ENCODE assay signal across 12 cellular contexts in genomic region chr19:44904426-44904994, GRCh38. TPM values are rescaled to one million over a fixed set of nuclear protein-coding genes. Genes with fewer than 3 reads are reported as not detected.
A peak's percentile ranks its signal among the peaks of the same experiment; 100 is the strongest.
DNase-seq lines count a peak whose midpoint lies in the region; ATAC-seq, FAIRE-seq and TF ChIP-seq lines count a peak whose summit lies in the region.
"Had no signal": no experiment of that assay in that cellular context is flagged by ENCODE, and none has a peak within 500 bp of the region (broad histone marks: within the 10 kb centered on the region; RNA-seq: fewer than 3 reads in every experiment).

No MANE protein-coding gene starts in this region.

- H3K4me1 Mint-ChIP-seq in WTC11 = peaks cover 21% of the 10 kb centered on the region

- H3K4me2 ChIP-seq in HepG2 (ENCODE audit: low read depth, low read length) = peak overlapping the region; percentile 88

- TF ChIP-seq RAD21 in HepG2 (CRISPR knock-in tag; IDR thresholded peaks at IDR 0.05) = peak; percentile 37; the same call in 1 of the 2 replicates

- TF ChIP-seq EP300 in HepG2 (IDR thresholded peaks at IDR 0.05; ENCODE audit: low read depth in 2 of 2, low read length in 2 of 2) (no peak), HepG2 (CRISPR knock-in tag; IDR thresholded peaks at IDR 0.05; ENCODE audit: borderline replicate concordance) (no peak)

- H3K4me3 Mint-ChIP-seq in WTC11 = peak overlapping the region; percentile 99

- no peak for FAIRE-seq in HepG2 (lab: Jason Lieb, UNC)
- FAIRE-seq: urothelium cell line had no signal

- peaks cover 14% of the 10 kb centered on the region for H4K20me1 ChIP-seq in HepG2 (ENCODE audit: insufficient read depth, low read length)

- peaks cover 46% of the 10 kb centered on the region for H3K4me1 ChIP-seq in HepG2 (ENCODE audit: insufficient read depth, low read length)
- H3K4me1 ChIP-seq in SJCRH30 = 0 out of 2 replicates have a peak, but pooled peaks cover 3% of the 10 kb centered on the region

- H3K27me3 Mint-ChIP-seq in WTC11 (ENCODE audit: low read depth) = no peaks in the 10 kb centered on the region

- H3K9ac ChIP-seq in HepG2 (ENCODE audit: insufficient read depth, low read depth, low read length) = peak overlapping the region; percentile 87

- no peaks in the 10 kb centered on the region for H3K9me3 Mint-ChIP-seq in WTC11

- H3K27me3 ChIP-seq in BJ (ENCODE audit: control insufficient read depth, insufficient read depth, low read length) (peaks cover 3% of the 10 kb centered on the region), HepG2 (ENCODE audit: control insufficient read depth in 1 of 2, insufficient read depth in 2 of 2, low read length in 2 of 2) (no peaks in the 10 kb centered on the region; a peak in 1 of 5 replicates), SJCRH30 (no peaks in the 10 kb centered on the region)

- H3K36me3 ChIP-seq in BJ (ENCODE audit: control insufficient read depth, insufficient read depth, low read length) = peaks cover 14% of the 10 kb centered on the region
- H3K36me3 ChIP-seq in HepG2 (replicated peaks in 1 of 2; ENCODE audit: control insufficient read depth in 1 of 2, insufficient read depth in 2 of 2, low read length in 2 of 2) = peaks cover 24 to 50% of the 10 kb centered on the region in 2 experiments
- peaks cover 26% of the 10 kb centered on the region for H3K36me3 ChIP-seq in SJCRH30

- TF ChIP-seq CTCF in BJ (IDR thresholded peaks at IDR 0.05; ENCODE audit: insufficient read depth, low read depth, low read length) = 0 out of 2 replicates have a peak, but pooled peaks have one; percentile 27
- no peak for TF ChIP-seq CTCF in WTC11 (IDR thresholded peaks at IDR 0.05)
- TF ChIP-seq CTCF in HepG2 (CRISPR knock-in tag; IDR thresholded peaks at IDR 0.05) = peak; percentile 66

- in situ Hi-C loops in HepG2 (cut with HindIII; ENCODE audit: extremely low pct_ligation_motif_present, low pct_unique_long_range_greater_than_20kb) = no loop called here

- intact Hi-C loops in HepG2 (cut with micrococcal nuclease; ENCODE audit: unreplicated experiment) = no loop called here

- no TSS peak for BruUV-seq in HepG2 (replicated peaks; lab: Mats Ljungman, UMichigan)

- 0 out of 2 replicates have a peak, but pooled peaks have one; percentile 1 for ATAC-seq in WTC11
- peak; percentile 23 for ATAC-seq in HepG2

- H3K27ac ChIP-seq in HepG2 (ENCODE audit: extremely low read length, insufficient read depth, low read length) (peak overlapping the region; percentile 90), SJCRH30 (no peak overlapping the region)
- H3K27ac ChIP-seq: neutrophil had no signal

- POLR2A ChIA-PET in BJ (lab: Charles Lee) = no interaction called here
- POLR2A ChIA-PET in WTC11 (lab: Charles Lee) = interaction anchor here (0.6 to 2.9 kb wide), 7 partner anchors 11 to 274 kb away, joined by 3 to 17 read pairs (median 8); partner anchors contain the start of genes APOC1, BLOC1S3, NECTIN2 and RELB
- POLR2A ChIA-PET in HepG2 (lab: Yijun Ruan, JAX) = interaction anchor here (0.5 to 14.7 kb wide), 24 partner anchors 9 to 187 kb away, joined by 3 to 317 read pairs (median 6); partner anchors contain the start of genes APOC1, APOC2, CLASRP and CLPTM1

- H3K9me3 ChIP-seq in HepG2 (ENCODE audit: low read length) (no peaks in the 10 kb centered on the region), SJCRH30 (replicated peaks) (no peaks in the 10 kb centered on the region)
- H3K9me3 ChIP-seq: neutrophil had no signal

- DNase-seq in BJ (ENCODE audit: low read depth) = no peak
- DNase-seq in WTC11 (ENCODE audit: low spot score) = peak; percentile 67
- DNase-seq in HepG2 (ENCODE audit: low spot score) = peak; percentile 34
- no peak for DNase-seq in cerebellar nuclear complex (lab: John Stamatoyannopoulos, UW)
- no peak for DNase-seq in activated CD4-positive, CD25-positive, alpha-beta regulatory T cell (lab: John Stamatoyannopoulos, UW)
- no peak for DNase-seq in C1 segment of cervical spinal cord (lab: John Stamatoyannopoulos, UW)
- DNase-seq in SJCRH30 = no peak
- DNase-seq: activated gamma-delta T cell treated with Interleukin-2 at 50 U/mL for 16 hours had no signal

- H3K36me3 Mint-ChIP-seq in WTC11 = peaks cover 39% of the 10 kb centered on the region

- H2AFZ ChIP-seq in HepG2 (ENCODE audit: low read length) = no peak overlapping the region

- 49% methylated on average over 9 of the region's 12 CpGs for WGBS in HepG2 (ENCODE audit: low lambda C conversion rate)

- CTCF ChIA-PET in BJ (lab: Yijun Ruan, JAX) (interaction anchor here (0.6 to 6.6 kb wide), 19 partner anchors 9 to 435 kb away, joined by 3 to 151 read pairs (median 4); partner anchors contain the start of genes APOC1, CLPTM1, IGSF23 and KLC3), WTC11 (lab: Charles Lee) (interaction anchor here (0.6 to 4.7 kb wide), 28 partner anchors 8 to 334 kb away, joined by 3 to 54 read pairs (median 4); partner anchors contain the start of genes APOC1, APOC2, CLPTM1 and PPP1R37), HepG2 (lab: Yijun Ruan, JAX; ENCODE audit: low intra/inter-chr PET ratio, low total read pairs) (interaction anchor here (1.3 to 3.6 kb wide), 3 partner anchors 20 to 51 kb away, joined by 3 to 51 read pairs (median 4); no protein-coding TSS in a partner anchor)

- peaks cover 24% of the 10 kb centered on the region for H3K79me2 ChIP-seq in HepG2 (ENCODE audit: insufficient read depth, low read length)

- TF ChIP-seq POLR2A in GM19099 (IDR thresholded peaks at IDR 0.05; ENCODE audit: extremely low read depth, insufficient read length, low read depth) = peak; percentile 9
- TF ChIP-seq POLR2A in HepG2 (IDR thresholded peaks at IDR 0.05; ENCODE audit: insufficient read depth in 1 of 2, low read depth in 2 of 2, low read length in 2 of 2) = peak; percentile 34 to 50; a peak in 3 of 4 replicates

- peak overlapping the region; percentile 88 for H3K27ac Mint-ChIP-seq in WTC11

- no peak overlapping the region for H3K4me3 ChIP-seq in BJ (ENCODE audit: low read depth, low read length)
- H3K4me3 ChIP-seq in HepG2 (replicated peaks in 1 of 3; ENCODE audit: insufficient read depth in 1 of 3, low read depth in 2 of 3, low read length in 3 of 3) = peak overlapping the region; percentile 1 to 93 (median 87)
- H3K4me3 ChIP-seq in SJCRH30 = no peak overlapping the region

RNA-seq across cellular contexts. Expression of gene APOE, which starts 1.1 kb away (rescaled TPM):
- polyA plus RNA-seq in BJ (2011; rRNA removed) = 2.8 and 3.6 TPM in 2 replicates
- not detected in 2 replicates for polyA minus RNA-seq in BJ (2011; rRNA and poly(A)+ RNA removed)
- total RNA-seq in WTC11 (2021) = 815 to 837 TPM (median 824 TPM) in 3 replicates
- 458 and 1,328 TPM in 2 replicates for total RNA-seq in HepG2 (2016; rRNA removed; fragmentation: Illumina TruSeq; extraction: Trizol)
- 159 and 166 TPM in 2 replicates for total RNA-seq in HepG2 (2016; cell fraction: cytosol; rRNA removed; fragmentation: Illumina TruSeq; extraction: Trizol; ENCODE audit: low read depth)
- 502 and 1,332 TPM in 2 replicates for total RNA-seq in HepG2 (2016; cell fraction: insoluble cytoplasmic fraction; rRNA removed; fragmentation: Illumina TruSeq; extraction: Trizol)
- 224 and 230 TPM in 2 replicates for total RNA-seq in HepG2 (2016; cell fraction: membrane; rRNA removed; fragmentation: Illumina TruSeq; extraction: Trizol)
- total RNA-seq in HepG2 (2016; cell fraction: nucleus; rRNA removed; fragmentation: Illumina TruSeq; extraction: Trizol) = 800 and 999 TPM in 2 replicates
- polyA plus RNA-seq in HepG2 (2011; rRNA removed) = 1,470 and 1,944 TPM in 2 replicates
- 2,997 and 3,700 TPM in 2 replicates for polyA plus RNA-seq in HepG2 (2011; cell fraction: cytosol; rRNA removed)
- 1,674 and 2,058 TPM in 2 replicates for polyA plus RNA-seq in HepG2 (2011; cell fraction: nucleus; rRNA removed)
- 709 and 938 TPM in 2 replicates for polyA plus RNA-seq in HepG2 (2012)
- 177 and 191 TPM in 2 replicates for polyA plus RNA-seq in HepG2 (2016; cell fraction: cytosol; fragmentation: Illumina TruSeq; extraction: Trizol; ENCODE audit: low read depth)
- 450 and 491 TPM in 2 replicates for polyA plus RNA-seq in HepG2 (2016; cell fraction: insoluble cytoplasmic fraction; fragmentation: Illumina TruSeq; extraction: Trizol; ENCODE audit: low read depth)
- polyA plus RNA-seq in HepG2 (2016; cell fraction: membrane; fragmentation: Illumina TruSeq; extraction: Trizol; ENCODE audit: low read depth) = 185 and 190 TPM in 2 replicates
- 1,533 and 1,741 TPM in 2 replicates for polyA plus RNA-seq in HepG2 (2016; cell fraction: nucleus; fragmentation: Illumina TruSeq; extraction: Trizol; ENCODE audit: insufficient read depth, low read depth)
- 0.40 and 224 TPM in 2 replicates for polyA minus RNA-seq in HepG2 (2011; rRNA and poly(A)+ RNA removed; ENCODE audit: low replicate concordance)
- polyA minus RNA-seq in HepG2 (2011; cell fraction: cytosol; rRNA and poly(A)+ RNA removed) = 272 and 395 TPM in 2 replicates
- polyA minus RNA-seq in HepG2 (2011; cell fraction: nucleus; rRNA and poly(A)+ RNA removed) = 73.5 and 101 TPM in 2 replicates
- total RNA-seq in SJCRH30 (2014; rRNA removed; shearing (Covaris generic)) = 4.5 and 6.5 TPM in 2 replicates

RNA-seq across cellular contexts. Expression of gene APOC1, which starts 9.9 kb away (rescaled TPM):
- polyA plus RNA-seq in BJ (2011; rRNA removed) = 3.8 and 4.9 TPM in 2 replicates
- polyA minus RNA-seq in BJ (2011; rRNA and poly(A)+ RNA removed) = 2.2 TPM in 1 of 2 replicates, not detected in the other
- total RNA-seq in WTC11 (2021) = 76.2 to 101 TPM (median 86.5 TPM) in 3 replicates
- 417 and 600 TPM in 2 replicates for total RNA-seq in HepG2 (2016; rRNA removed; fragmentation: Illumina TruSeq; extraction: Trizol)
- total RNA-seq in HepG2 (2016; cell fraction: cytosol; rRNA removed; fragmentation: Illumina TruSeq; extraction: Trizol; ENCODE audit: low read depth) = 534 and 640 TPM in 2 replicates
- 415 and 575 TPM in 2 replicates for total RNA-seq in HepG2 (2016; cell fraction: insoluble cytoplasmic fraction; rRNA removed; fragmentation: Illumina TruSeq; extraction: Trizol)
- total RNA-seq in HepG2 (2016; cell fraction: membrane; rRNA removed; fragmentation: Illumina TruSeq; extraction: Trizol) = 550 and 704 TPM in 2 replicates
- 303 and 371 TPM in 2 replicates for total RNA-seq in HepG2 (2016; cell fraction: nucleus; rRNA removed; fragmentation: Illumina TruSeq; extraction: Trizol)
- 1,235 and 1,480 TPM in 2 replicates for polyA plus RNA-seq in HepG2 (2011; rRNA removed)
- polyA plus RNA-seq in HepG2 (2011; cell fraction: cytosol; rRNA removed) = 789 and 856 TPM in 2 replicates
- polyA plus RNA-seq in HepG2 (2011; cell fraction: nucleus; rRNA removed) = 221 and 239 TPM in 2 replicates
- 609 and 1,000 TPM in 2 replicates for polyA plus RNA-seq in HepG2 (2012)
- polyA plus RNA-seq in HepG2 (2016; cell fraction: cytosol; fragmentation: Illumina TruSeq; extraction: Trizol; ENCODE audit: low read depth) = 629 and 790 TPM in 2 replicates
- polyA plus RNA-seq in HepG2 (2016; cell fraction: insoluble cytoplasmic fraction; fragmentation: Illumina TruSeq; extraction: Trizol; ENCODE audit: low read depth) = 381 and 408 TPM in 2 replicates
- 501 and 616 TPM in 2 replicates for polyA plus RNA-seq in HepG2 (2016; cell fraction: membrane; fragmentation: Illumina TruSeq; extraction: Trizol; ENCODE audit: low read depth)
- polyA plus RNA-seq in HepG2 (2016; cell fraction: nucleus; fragmentation: Illumina TruSeq; extraction: Trizol; ENCODE audit: insufficient read depth, low read depth) = 540 and 648 TPM in 2 replicates
- polyA minus RNA-seq in HepG2 (2011; rRNA and poly(A)+ RNA removed; ENCODE audit: low replicate concordance) = 364 TPM in 1 of 2 replicates, not detected in the other
- 191 and 220 TPM in 2 replicates for polyA minus RNA-seq in HepG2 (2011; cell fraction: cytosol; rRNA and poly(A)+ RNA removed)
- 50.5 and 79.1 TPM in 2 replicates for polyA minus RNA-seq in HepG2 (2011; cell fraction: nucleus; rRNA and poly(A)+ RNA removed)
- 18.3 and 22.9 TPM in 2 replicates for total RNA-seq in SJCRH30 (2014; rRNA removed; shearing (Covaris generic))

RNA-seq across cellular contexts. Expression of gene TOMM40, which starts 13.5 kb away (rescaled TPM):
- polyA plus RNA-seq in BJ (2011; rRNA removed) (27.7 and 46.8 TPM in 2 replicates), HepG2 (2011; rRNA removed) (72.0 and 80.8 TPM in 2 replicates)
- polyA minus RNA-seq in BJ (2011; rRNA and poly(A)+ RNA removed) = 27.2 and 33.4 TPM in 2 replicates
- total RNA-seq in WTC11 (2021) (166 to 221 TPM (median 181 TPM) in 3 replicates), HepG2 (2016; rRNA removed; fragmentation: Illumina TruSeq; extraction: Trizol) (84.5 and 110 TPM in 2 replicates)
- total RNA-seq in HepG2 (2016; cell fraction: cytosol; rRNA removed; fragmentation: Illumina TruSeq; extraction: Trizol; ENCODE audit: low read depth) = 53.8 and 61.2 TPM in 2 replicates
- 80.8 and 107 TPM in 2 replicates for total RNA-seq in HepG2 (2016; cell fraction: insoluble cytoplasmic fraction; rRNA removed; fragmentation: Illumina TruSeq; extraction: Trizol)
- 83.6 and 90.9 TPM in 2 replicates for total RNA-seq in HepG2 (2016; cell fraction: membrane; rRNA removed; fragmentation: Illumina TruSeq; extraction: Trizol)
- 53.3 and 59.8 TPM in 2 replicates for total RNA-seq in HepG2 (2016; cell fraction: nucleus; rRNA removed; fragmentation: Illumina TruSeq; extraction: Trizol)
- 70.1 and 101 TPM in 2 replicates for polyA plus RNA-seq in HepG2 (2011; cell fraction: cytosol; rRNA removed)
- 86.1 and 90.7 TPM in 2 replicates for polyA plus RNA-seq in HepG2 (2011; cell fraction: nucleus; rRNA removed)
- 50.6 and 56.9 TPM in 2 replicates for polyA plus RNA-seq in HepG2 (2012)
- 78.5 and 80.1 TPM in 2 replicates for polyA plus RNA-seq in HepG2 (2016; cell fraction: cytosol; fragmentation: Illumina TruSeq; extraction: Trizol; ENCODE audit: low read depth)
- 123 and 139 TPM in 2 replicates for polyA plus RNA-seq in HepG2 (2016; cell fraction: insoluble cytoplasmic fraction; fragmentation: Illumina TruSeq; extraction: Trizol; ENCODE audit: low read depth)
- polyA plus RNA-seq in HepG2 (2016; cell fraction: membrane; fragmentation: Illumina TruSeq; extraction: Trizol; ENCODE audit: low read depth) = 85.7 and 87.8 TPM in 2 replicates
- polyA plus RNA-seq in HepG2 (2016; cell fraction: nucleus; fragmentation: Illumina TruSeq; extraction: Trizol; ENCODE audit: insufficient read depth, low read depth) = 130 and 133 TPM in 2 replicates
- 89.9 and 116 TPM in 2 replicates for polyA minus RNA-seq in HepG2 (2011; rRNA and poly(A)+ RNA removed; ENCODE audit: low replicate concordance)
- polyA minus RNA-seq in HepG2 (2011; cell fraction: cytosol; rRNA and poly(A)+ RNA removed) = 25.4 and 31.5 TPM in 2 replicates
- polyA minus RNA-seq in HepG2 (2011; cell fraction: nucleus; rRNA and poly(A)+ RNA removed) = 14.4 and 14.8 TPM in 2 replicates
- total RNA-seq in SJCRH30 (2014; rRNA removed; shearing (Covaris generic)) = 104 and 110 TPM in 2 replicates

RNA-seq across cellular contexts. Expression of gene APOC4, which starts 37.5 kb away (rescaled TPM):
- polyA plus RNA-seq in BJ (2011; rRNA removed) (not detected in 2 replicates), HepG2 (2011; rRNA removed) (not detected in 2 replicates)
- polyA minus RNA-seq in BJ (2011; rRNA and poly(A)+ RNA removed) = not detected in 2 replicates
- total RNA-seq in WTC11 (2021) (not detected in 3 replicates), HepG2 (2016; rRNA removed; fragmentation: Illumina TruSeq; extraction: Trizol) (0.46 TPM in 1 of 2 replicates, not detected in the other)
- 0.79 TPM in 1 of 2 replicates, not detected in the other for total RNA-seq in HepG2 (2016; cell fraction: cytosol; rRNA removed; fragmentation: Illumina TruSeq; extraction: Trizol; ENCODE audit: low read depth)
- total RNA-seq in HepG2 (2016; cell fraction: insoluble cytoplasmic fraction; rRNA removed; fragmentation: Illumina TruSeq; extraction: Trizol) = 1.1 TPM in 1 of 2 replicates, not detected in the other
- 0.49 and 0.72 TPM in 2 replicates for total RNA-seq in HepG2 (2016; cell fraction: membrane; rRNA removed; fragmentation: Illumina TruSeq; extraction: Trizol)
- total RNA-seq in HepG2 (2016; cell fraction: nucleus; rRNA removed; fragmentation: Illumina TruSeq; extraction: Trizol) = not detected in 2 replicates
- polyA plus RNA-seq in HepG2 (2011; cell fraction: cytosol; rRNA removed) = not detected in 2 replicates
- polyA plus RNA-seq in HepG2 (2011; cell fraction: nucleus; rRNA removed) = not detected in 2 replicates
- not detected in 2 replicates for polyA plus RNA-seq in HepG2 (2012)
- polyA plus RNA-seq in HepG2 (2016; cell fraction: cytosol; fragmentation: Illumina TruSeq; extraction: Trizol; ENCODE audit: low read depth) = 0.45 and 0.79 TPM in 2 replicates
- polyA plus RNA-seq in HepG2 (2016; cell fraction: insoluble cytoplasmic fraction; fragmentation: Illumina TruSeq; extraction: Trizol; ENCODE audit: low read depth) = not detected in 2 replicates
- 0.41 TPM in 1 of 2 replicates, not detected in the other for polyA plus RNA-seq in HepG2 (2016; cell fraction: membrane; fragmentation: Illumina TruSeq; extraction: Trizol; ENCODE audit: low read depth)
- not detected in 2 replicates for polyA plus RNA-seq in HepG2 (2016; cell fraction: nucleus; fragmentation: Illumina TruSeq; extraction: Trizol; ENCODE audit: insufficient read depth, low read depth)
- not detected in 2 replicates for polyA minus RNA-seq in HepG2 (2011; rRNA and poly(A)+ RNA removed; ENCODE audit: low replicate concordance)
- polyA minus RNA-seq in HepG2 (2011; cell fraction: cytosol; rRNA and poly(A)+ RNA removed) = not detected in 2 replicates
- polyA minus RNA-seq in HepG2 (2011; cell fraction: nucleus; rRNA and poly(A)+ RNA removed) = not detected in 2 replicates
- total RNA-seq in SJCRH30 (2014; rRNA removed; shearing (Covaris generic)) = 0.20 TPM in 1 of 2 replicates, not detected in the other
- total RNA-seq: NCI-H460 had no signal

RNA-seq across cellular contexts. Expression of gene APOC2, which starts 41.3 kb away (rescaled TPM):
- polyA plus RNA-seq in BJ (2011; rRNA removed) (not detected in 2 replicates), HepG2 (2011; rRNA removed) (1,401 and 1,802 TPM in 2 replicates)
- polyA minus RNA-seq in BJ (2011; rRNA and poly(A)+ RNA removed) = not detected in 2 replicates
- total RNA-seq in WTC11 (2021) (0.66 to 0.81 TPM in 2 of 3 replicates, not detected in the other), HepG2 (2016; rRNA removed; fragmentation: Illumina TruSeq; extraction: Trizol) (276 and 407 TPM in 2 replicates)
- total RNA-seq in HepG2 (2016; cell fraction: cytosol; rRNA removed; fragmentation: Illumina TruSeq; extraction: Trizol; ENCODE audit: low read depth) = 212 and 282 TPM in 2 replicates
- total RNA-seq in HepG2 (2016; cell fraction: insoluble cytoplasmic fraction; rRNA removed; fragmentation: Illumina TruSeq; extraction: Trizol) = 251 and 383 TPM in 2 replicates
- 259 and 332 TPM in 2 replicates for total RNA-seq in HepG2 (2016; cell fraction: membrane; rRNA removed; fragmentation: Illumina TruSeq; extraction: Trizol)
- total RNA-seq in HepG2 (2016; cell fraction: nucleus; rRNA removed; fragmentation: Illumina TruSeq; extraction: Trizol) = 222 and 283 TPM in 2 replicates
- polyA plus RNA-seq in HepG2 (2011; cell fraction: cytosol; rRNA removed) = 1,265 and 1,297 TPM in 2 replicates
- polyA plus RNA-seq in HepG2 (2011; cell fraction: nucleus; rRNA removed) = 293 and 474 TPM in 2 replicates
- polyA plus RNA-seq in HepG2 (2012) = 632 and 749 TPM in 2 replicates
- 426 and 489 TPM in 2 replicates for polyA plus RNA-seq in HepG2 (2016; cell fraction: cytosol; fragmentation: Illumina TruSeq; extraction: Trizol; ENCODE audit: low read depth)
- 402 and 416 TPM in 2 replicates for polyA plus RNA-seq in HepG2 (2016; cell fraction: insoluble cytoplasmic fraction; fragmentation: Illumina TruSeq; extraction: Trizol; ENCODE audit: low read depth)
- 440 and 475 TPM in 2 replicates for polyA plus RNA-seq in HepG2 (2016; cell fraction: membrane; fragmentation: Illumina TruSeq; extraction: Trizol; ENCODE audit: low read depth)
- 666 and 708 TPM in 2 replicates for polyA plus RNA-seq in HepG2 (2016; cell fraction: nucleus; fragmentation: Illumina TruSeq; extraction: Trizol; ENCODE audit: insufficient read depth, low read depth)
- 342 TPM in 1 of 2 replicates, not detected in the other for polyA minus RNA-seq in HepG2 (2011; rRNA and poly(A)+ RNA removed; ENCODE audit: low replicate concordance)
- polyA minus RNA-seq in HepG2 (2011; cell fraction: cytosol; rRNA and poly(A)+ RNA removed) = 188 and 260 TPM in 2 replicates
- polyA minus RNA-seq in HepG2 (2011; cell fraction: nucleus; rRNA and poly(A)+ RNA removed) = 75.2 and 130 TPM in 2 replicates
- not detected in 2 replicates for total RNA-seq in SJCRH30 (2014; rRNA removed; shearing (Covaris generic))
- total RNA-seq: NCI-H460 had no signal

Comparison
In these comparisons a context has a peak if more than half of its experiments do, and no peak if none do; other contexts are left out.
1. DNase-seq: peak in WTC11 (single experiment) and HepG2 (single experiment); none in BJ (single experiment), cerebellar nuclear complex (0 of 2), activated CD4-positive, CD25-positive, alpha-beta regulatory T cell (0 of 4), C1 segment of cervical spinal cord (0 of 14) and SJCRH30 (0 of 2).
2. H3K4me3 ChIP-seq: peak in HepG2 (3 of 3); none in BJ (single experiment) and SJCRH30 (single experiment).
3. RNA of gene APOE, which starts 1.1 kb away (total RNA-seq): 159 to 1,332 TPM in HepG2 and 815 to 837 TPM in WTC11; 4.5 to 6.5 TPM in SJCRH30; every median in the first group is over 10 times any median in the second.